Comparison of ENCODE assay signal across 2 cellular contexts in the genomic region with DNA sequence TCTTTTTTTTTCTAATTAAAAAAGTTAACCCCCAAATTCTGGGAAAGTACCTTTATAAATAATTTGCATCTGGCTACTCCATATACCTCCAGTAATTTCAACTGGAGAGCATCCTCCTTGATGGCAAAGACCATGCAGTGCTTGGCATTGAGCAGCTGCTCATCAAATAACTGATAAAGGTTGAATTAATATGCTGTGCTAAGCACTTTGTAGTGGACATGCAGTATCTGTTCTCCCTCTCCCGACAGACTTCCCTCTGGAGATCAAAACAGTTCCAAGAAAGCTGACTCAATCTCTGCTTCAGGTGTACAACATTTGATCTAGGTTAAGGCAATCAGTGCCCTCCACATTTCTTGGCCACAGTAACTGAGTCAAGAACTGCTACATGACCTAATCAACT.
TF ChIP-seq lines count a peak whose summit lies in the region.

No MANE protein-coding gene starts in this region.

TF ChIP-seq in A549, 52 proteins besides CTCF, POLR2A, EP300 and RAD21:
- no peak for TF ChIP-seq HOXB13 (CRISPR knock-in tag; IDR thresholded peaks at IDR 0.05; ENCODE audit: low read depth)
- peak; percentile 81 for TF ChIP-seq MAFK (IDR thresholded peaks at IDR 0.05; ENCODE audit: partially characterized antibody)

TF ChIP-seq in K562, 482 proteins besides CTCF, POLR2A, EP300 and RAD21:
- TF ChIP-seq CHD1 (IDR thresholded peaks at IDR 0.05; ENCODE audit: low read length) (no peak), BRCA1 (IDR thresholded peaks at IDR 0.05) (no peak), BRCA1 (CRISPR knock-in tag; IDR thresholded peaks at IDR 0.05) (no peak), SRSF9 (IDR thresholded peaks at IDR 0.05; ENCODE audit: borderline replicate concordance, low read depth, low read length) (no peak), EGR1 (conservative IDR thresholded peaks at IDR 0.05) (no peak), C11orf30 (IDR thresholded peaks at IDR 0.05; ENCODE audit: low read depth) (peak; percentile 34; the same call in 1 of the 2 replicates), MAFF (IDR thresholded peaks at IDR 0.05; ENCODE audit: low read length) (peak; percentile 53; the same call in 1 of the 2 replicates), MAFK (IDR thresholded peaks at IDR 0.05; ENCODE audit: low read length) (peak; percentile 73), FIP1L1 (IDR thresholded peaks at IDR 0.05; ENCODE audit: low read depth, low read length, poor library complexity, severe bottlenecking) (no peak), ZNF274 (IDR thresholded peaks at IDR 0.05; ENCODE audit: borderline replicate concordance, low read depth, low read length) (no peak), ZNF316 (IDR thresholded peaks at IDR 0.05) (peak; percentile 61; the same call in 1 of the 2 replicates), CTBP1 (IDR thresholded peaks at IDR 0.05; ENCODE audit: borderline replicate concordance) (no peak)
- TF ChIP-seq, protein P1, sequence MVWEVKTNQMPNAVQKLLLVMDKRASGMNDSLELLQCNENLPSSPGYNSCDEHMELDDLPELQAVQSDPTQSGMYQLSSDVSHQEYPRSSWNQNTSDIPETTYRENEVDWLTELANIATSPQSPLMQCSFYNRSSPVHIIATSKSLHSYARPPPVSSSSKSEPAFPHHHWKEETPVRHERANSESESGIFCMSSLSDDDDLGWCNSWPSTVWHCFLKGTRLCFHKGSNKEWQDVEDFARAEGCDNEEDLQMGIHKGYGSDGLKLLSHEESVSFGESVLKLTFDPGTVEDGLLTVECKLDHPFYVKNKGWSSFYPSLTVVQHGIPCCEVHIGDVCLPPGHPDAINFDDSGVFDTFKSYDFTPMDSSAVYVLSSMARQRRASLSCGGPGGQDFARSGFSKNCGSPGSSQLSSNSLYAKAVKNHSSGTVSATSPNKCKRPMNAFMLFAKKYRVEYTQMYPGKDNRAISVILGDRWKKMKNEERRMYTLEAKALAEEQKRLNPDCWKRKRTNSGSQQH (CRISPR knock-in tag; IDR thresholded peaks at IDR 0.05): no peak
